8 cellular contexts compared by ENCODE assay signal in genomic region chr1:236323819-236324411, GRCh38. TPM values are rescaled to one million over a fixed set of nuclear protein-coding genes. Genes with fewer than 3 reads are reported as not detected.
"Had no signal": no experiment of that assay in that cellular context is flagged by ENCODE, and none has a peak within 500 bp of the region (broad histone marks: within the 10 kb centered on the region; RNA-seq: fewer than 3 reads in every experiment).

No MANE protein-coding gene starts in this region.

- H3K27ac ChIP-seq: HL-60, KMS-11 had no signal

- H3K9ac ChIP-seq: KMS-11 had no signal

- DNase-seq: IMR-90, KBM-7, KG1 had no signal

- H3K4me2 ChIP-seq: KMS-11 had no signal

- FAIRE-seq: HepG2, HTR-8/SVneo had no signal

- ATAC-seq: HepG2 had no signal

RNA-seq across cellular contexts. Expression of gene ERO1B, which starts 42.2 kb away (rescaled TPM):
- total RNA-seq: HT-29 had no signal
